In genomic region chr15:58331903-58332675, GRCh38 we compare ENCODE assay signal across 1 cellular context.
TF ChIP-seq lines count a peak whose summit lies in the region.

No MANE protein-coding gene starts in this region.

TF ChIP-seq in HCT116, 20 proteins besides CTCF, POLR2A, EP300 and RAD21 (continued from another document):
- TF ChIP-seq CEBPB (IDR thresholded peaks at IDR 0.05; ENCODE audit: low read depth): peak; percentile 74
- no peak; the same call in 1 of the 2 replicates for TF ChIP-seq ATF3 (IDR thresholded peaks at IDR 0.05)
- peak; percentile 90 for TF ChIP-seq MAX (IDR thresholded peaks at IDR 0.05)
- TF ChIP-seq EGR1 (IDR thresholded peaks at IDR 0.05; ENCODE audit: low read depth): no peak
- peak; percentile 50 for TF ChIP-seq TCF7L2 (IDR thresholded peaks at IDR 0.05; ENCODE audit: borderline replicate concordance, extremely low read depth, insufficient read depth, insufficient read length)
- TF ChIP-seq CBX3 (IDR thresholded peaks at IDR 0.05; ENCODE audit: low read depth): peak; percentile 89
- TF ChIP-seq FOSL1 (IDR thresholded peaks at IDR 0.05; ENCODE audit: low read depth): peak; percentile 99
- peak; percentile 87 for TF ChIP-seq SIN3A (IDR thresholded peaks at IDR 0.05; ENCODE audit: low read depth)
- peak; percentile 90 for TF ChIP-seq SRF (IDR thresholded peaks at IDR 0.05; ENCODE audit: low read depth)
- TF ChIP-seq POLR2AphosphoS5 (IDR thresholded peaks at IDR 0.05; ENCODE audit: low read depth, low read length): peak; percentile 78; the same call in 1 of the 2 replicates
- no peak for TF ChIP-seq EZH2 (IDR thresholded peaks at IDR 0.05)
